In the genomic region with DNA sequence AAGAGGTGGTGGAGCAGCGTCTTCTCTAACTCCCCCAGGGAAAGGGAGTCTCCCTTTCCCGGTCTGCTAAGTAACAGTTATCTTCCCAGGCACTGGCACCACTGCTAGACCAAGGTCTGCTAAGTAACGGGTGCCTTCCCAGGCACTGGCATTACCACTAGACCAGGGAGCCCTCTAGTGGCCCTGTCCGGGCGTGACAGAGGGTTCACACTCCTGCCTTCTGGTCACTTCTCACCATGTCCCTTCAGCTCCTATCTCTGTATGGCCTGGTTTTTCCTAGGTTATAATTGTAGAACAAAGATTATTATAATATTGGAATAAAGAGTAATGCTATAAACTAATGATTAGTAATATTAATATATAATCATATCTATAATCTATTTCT, we compare ENCODE assay signal across 8 cellular contexts. TPM values are rescaled to one million over a fixed set of nuclear protein-coding genes. Genes with fewer than 3 reads are reported as not detected.
DNase-seq lines count a peak whose midpoint lies in the region; ATAC-seq and TF ChIP-seq lines count a peak whose summit lies in the region.
"Not testable (repeated sequence)": the region's sequence is repeated elsewhere in the genome, so short reads cannot be mapped to it uniquely, and the experiment has no call there.

No MANE protein-coding gene starts in this region.

- not testable (repeated sequence) for H2AK9ac ChIP-seq in IMR-90 (replicated peaks; ENCODE audit: low read depth, low read length, poor library complexity)

- H2BK15ac ChIP-seq in IMR-90 (ENCODE audit: low read depth, low read length) = not testable (repeated sequence)

- not testable (repeated sequence) for H3K9ac ChIP-seq in IMR-90 (ENCODE audit: low read depth, low read length)

- not testable (repeated sequence) for H3K56ac ChIP-seq in IMR-90 (ENCODE audit: extremely low read depth, insufficient read depth, low read length)

- H3K18ac ChIP-seq in IMR-90 (ENCODE audit: low read depth, low read length) = not testable (repeated sequence)

- WGBS in IMR-90 (ENCODE audit: extremely low coverage in 2 of 2, insufficient read length in 1 of 2), 2 experiments = no CpG with 5 or more reads among the region's 5 CpGs

- in situ Hi-C loops in IMR-90 (cut with MboI; ENCODE audit: low sequenced_read_pairs) = loop anchor here (10.0 kb wide), 1 partner anchor 210 kb away; no protein-coding TSS in a partner anchor

- not testable (repeated sequence) for H3K4me2 ChIP-seq in IMR-90 (ENCODE audit: low read depth, low read length)

- peaks cover 21 to 23% of the 10 kb centered on the region in 2 experiments for H3K79me1 ChIP-seq in IMR-90 (ENCODE audit: low read depth in 1 of 2, low read length in 2 of 2)

- peaks cover 38% of the 10 kb centered on the region for H3K36me3 ChIP-seq in IMR-90 (ENCODE audit: control insufficient read depth, insufficient read depth, low read length)
- peaks cover 30% of the 10 kb centered on the region for H3K36me3 ChIP-seq in effector memory CD4-positive, alpha-beta T cell (ENCODE audit: control insufficient read depth, insufficient read depth, low read length)
- peaks cover 13% of the 10 kb centered on the region for H3K36me3 ChIP-seq in mucosa of descending colon (ENCODE audit: low read depth)

- dilution Hi-C loops in IMR-90 (cut with HindIII; ENCODE audit: low sequenced_read_pairs, unreplicated experiment) = not testable (repeated sequence)

- not testable (repeated sequence) for H4K20me1 ChIP-seq in IMR-90 (ENCODE audit: insufficient read depth, low read length)

- H4K5ac ChIP-seq in IMR-90 (ENCODE audit: low read depth, low read length) = not testable (repeated sequence)

- not testable (repeated sequence) for BruUV-seq in IMR-90 (replicated peaks; lab: Mats Ljungman, UMichigan)

- peak; percentile 19; the same call in 1 of the 2 replicates for TF ChIP-seq RAD21 in IMR-90 (IDR thresholded peaks at IDR 0.05; ENCODE audit: low read length)

- H3K4ac ChIP-seq in IMR-90 (ENCODE audit: low read depth, low read length) = not testable (repeated sequence)

- not testable (repeated sequence) for H4K8ac ChIP-seq in IMR-90 (ENCODE audit: low read depth in 2 of 2, low read length in 2 of 2)

- TF ChIP-seq POLR2A in IMR-90 (IDR thresholded peaks at IDR 0.05; ENCODE audit: low read depth, low read length) = not testable (repeated sequence)

- DNase-seq in DMS53 (lab: John Stamatoyannopoulos, UW) (peak; percentile 70), IMR-90 (peak; percentile 53), OCI-M2 (lab: John Stamatoyannopoulos, UW; ENCODE audit: unreplicated experiment) (peak; percentile 14), mucosa of descending colon (peak; percentile 80 to 90 (median 85))
- peak; percentile 76 for DNase-seq in activated CD8-positive, alpha-beta memory T cell treated with anti-CD3 and anti-CD28 coated beads for 24 hours
- DNase-seq in effector memory CD4-positive, alpha-beta T cell = peak; percentile 46 to 63 (median 61)
- peak; percentile 45 for DNase-seq in stimulated activated CD8-positive, alpha-beta memory T cell treated with anti-CD3 and anti-CD28 coated beads, Interleukin-7, amount 100 ng/mL, for 24 hours (ENCODE audit: low read depth)

- H3K4me3 ChIP-seq in IMR-90 (ENCODE audit: insufficient read depth, low read depth, low read length); effector memory CD4-positive, alpha-beta T cell (ENCODE audit: insufficient read depth, low read depth, low read length, poor library complexity, severe bottlenecking); mucosa of descending colon: not testable (repeated sequence)

- H2AK5ac ChIP-seq in IMR-90 (ENCODE audit: low read depth, low read length) = not testable (repeated sequence)

- H3K27me3 ChIP-seq in IMR-90 (ENCODE audit: control insufficient read depth, insufficient read depth, low read length); effector memory CD4-positive, alpha-beta T cell (replicated peaks; ENCODE audit: control insufficient read depth, insufficient read depth, low read length, poor library complexity, severe bottlenecking): not testable (repeated sequence)

- CTCF ChIA-PET in IMR-90 (lab: Yijun Ruan, JAX) = not testable (repeated sequence)

- H3K27ac ChIP-seq in IMR-90 (ENCODE audit: insufficient read depth, low read length) = not testable (repeated sequence)
- peak overlapping the region; percentile 79 for H3K27ac ChIP-seq in effector memory CD4-positive, alpha-beta T cell (ENCODE audit: insufficient read depth, low read length, poor library complexity, severe bottlenecking)

- not testable (repeated sequence) for H3K14ac ChIP-seq in IMR-90 (replicated peaks; ENCODE audit: low read depth, low read length)

- H2BK120ac ChIP-seq in IMR-90 (ENCODE audit: low read depth, low read length) = not testable (repeated sequence)

- H4K91ac ChIP-seq in IMR-90 (ENCODE audit: insufficient read depth, low read depth, low read length) = not testable (repeated sequence)

- POLR2A ChIA-PET in IMR-90 (lab: Charles Lee; ENCODE audit: unreplicated experiment) = not testable (repeated sequence)

- intact Hi-C loops in IMR-90 (cut with micrococcal nuclease); mucosa of descending colon (cut with DNase I, micrococcal nuclease): not testable (repeated sequence)

- not testable (repeated sequence) for H2BK5ac ChIP-seq in IMR-90 (ENCODE audit: low read depth, low read length, poor library complexity, severe bottlenecking)

- H3K23ac ChIP-seq in IMR-90 (ENCODE audit: low read depth, low read length) = not testable (repeated sequence)

- H3K4me1 ChIP-seq in IMR-90 (ENCODE audit: control insufficient read depth, insufficient read depth, low read length); effector memory CD4-positive, alpha-beta T cell (ENCODE audit: control insufficient read depth, insufficient read depth, low read length, poor library complexity, severe bottlenecking); mucosa of descending colon (ENCODE audit: low read depth): not testable (repeated sequence)

- not testable (repeated sequence) for H2AFZ ChIP-seq in IMR-90 (replicated peaks; ENCODE audit: low read length, poor library complexity)

- H2BK20ac ChIP-seq in IMR-90 (ENCODE audit: low read depth, low read length) = not testable (repeated sequence)

- not testable (repeated sequence) for H3K9me3 ChIP-seq in IMR-90 (ENCODE audit: control insufficient read depth, insufficient read depth, low read length); effector memory CD4-positive, alpha-beta T cell (ENCODE audit: control insufficient read depth, low read length); mucosa of descending colon

- ATAC-seq in GM21528 (IDR thresholded peaks at IDR 0.05; ENCODE audit: low FRiP score, unreplicated experiment) (peak; percentile 25), IMR-90 (ENCODE audit: low read depth) (peak; percentile 58), mucosa of descending colon (peak; percentile 40)

- not testable (repeated sequence) for H3K9me1 ChIP-seq in IMR-90 (ENCODE audit: insufficient read depth, low read length)

- TF ChIP-seq CTCF in IMR-90 (conservative IDR thresholded peaks at IDR 0.05; ENCODE audit: low read depth, low read length) = peak; percentile 35; the same call in 1 of the 2 replicates
- peak; percentile 30 for TF ChIP-seq CTCF in mucosa of descending colon (IDR thresholded peaks at IDR 0.05)

TF ChIP-seq in IMR-90, 13 proteins besides CTCF, POLR2A, EP300 and RAD21:
- peak; percentile 16; the same call in 1 of the 2 replicates for TF ChIP-seq SMC3 (IDR thresholded peaks at IDR 0.05; ENCODE audit: low read depth, low read length)
TF ChIP-seq in IMR-90: peak in this region for 1; not testable (repeated sequence) for 12.

RNA-seq across cellular contexts. Expression of a gene that starts 12.6 kb away (rescaled TPM):
- total RNA-seq in IMR-90 (2012; rRNA removed) = 3.3 and 3.4 TPM in 2 replicates
- 22.1 and 22.2 TPM in 2 replicates for polyA plus RNA-seq in IMR-90 (2012; rRNA removed)
- polyA plus RNA-seq in IMR-90 (2012; cell fraction: cytosol; rRNA removed) = 7.7 TPM in 2 replicates
- 142 and 264 TPM in 2 replicates for polyA plus RNA-seq in IMR-90 (2012; cell fraction: nucleus; rRNA removed; ENCODE audit: low replicate concordance)
- 10 to 100 TPM; 36.4 to 95.3 (median 54.3) TPM for total RNA-seq in mucosa of descending colon

RNA-seq across cellular contexts. Expression of a gene that starts 28.0 kb away (rescaled TPM):
- total RNA-seq in IMR-90 (2012; rRNA removed) = not detected in 2 replicates
- polyA plus RNA-seq in IMR-90 (2012; rRNA removed) = 0.13 and 0.56 TPM in 2 replicates
- polyA plus RNA-seq in IMR-90 (2012; cell fraction: cytosol; rRNA removed) = 0.29 TPM in 1 of 2 replicates, not detected in the other
- 3.6 and 4.6 TPM in 2 replicates for polyA plus RNA-seq in IMR-90 (2012; cell fraction: nucleus; rRNA removed; ENCODE audit: low replicate concordance)
- 10 to 100 TPM in 1 of 3 donors, 1 to 10 TPM in 2; 4.2 to 15.9 (median 7.8) TPM for total RNA-seq in mucosa of descending colon

RNA-seq across cellular contexts. Expression of a gene that starts 37.8 kb away (rescaled TPM):
- total RNA-seq in IMR-90 (2012; rRNA removed) (not detected in 2 replicates), mucosa of descending colon (not detected)
- polyA plus RNA-seq in IMR-90 (2012; rRNA removed) = not detected in 2 replicates
- not detected in 2 replicates for polyA plus RNA-seq in IMR-90 (2012; cell fraction: cytosol; rRNA removed)
- not detected in 2 replicates for polyA plus RNA-seq in IMR-90 (2012; cell fraction: nucleus; rRNA removed; ENCODE audit: low replicate concordance)

Comparison
In these comparisons a context has a peak if more than half of its experiments do, and no peak if none do; other contexts are left out.
1. DNase-seq: peak in every context shown above with its lines; median percentile 85 in mucosa of descending colon; 76 in activated CD8-positive, alpha-beta memory T cell treated with anti-CD3 and anti-CD28 coated beads for 24 hours; 70 in DMS53; 61 in effector memory CD4-positive, alpha-beta T cell; 53 in IMR-90; 45 in stimulated activated CD8-positive, alpha-beta memory T cell treated with anti-CD3 and anti-CD28 coated beads, Interleukin-7, amount 100 ng/mL, for 24 hours; 14 in OCI-M2.